Comparison of ENCODE assay signal across 1 cellular context in genomic region chr18:50281295-50281971, GRCh38.
TF ChIP-seq lines count a peak whose summit lies in the region.

Gene MBD1, minus strand, starts transcription at chr18:50281523. Its CDS starts 1,531 bp downstream, at chr18:50279992.

TF ChIP-seq in HEK293, 187 proteins besides CTCF, POLR2A, EP300 and RAD21 (continued from another document and continues in another):
- peak; percentile 94 for TF ChIP-seq ZBTB11 (tag by site-specific recombination; conservative IDR thresholded peaks at IDR 0.05; ENCODE audit: low read depth)
- no peak; the same call in 1 of the 2 replicates for TF ChIP-seq ZNF133 (tag by site-specific recombination; IDR thresholded peaks at IDR 0.05)
- no peak; the same call in 1 of the 2 replicates for TF ChIP-seq ZNF416 (tag by site-specific recombination; IDR thresholded peaks at IDR 0.05)
- TF ChIP-seq ZNF664 (tag by site-specific recombination; IDR thresholded peaks at IDR 0.05) = no peak
- peak; percentile 79; the same call in 1 of the 2 replicates for TF ChIP-seq ZNF76 (tag by site-specific recombination; IDR thresholded peaks at IDR 0.05; ENCODE audit: borderline replicate concordance, low read depth)
- no peak for TF ChIP-seq MZF1 (tag by site-specific recombination; IDR thresholded peaks at IDR 0.05; ENCODE audit: borderline replicate concordance)
- no peak for TF ChIP-seq ZNF555 (tag by site-specific recombination; conservative IDR thresholded peaks at IDR 0.05)
- TF ChIP-seq ZSCAN18 (tag by site-specific recombination; IDR thresholded peaks at IDR 0.05) = no peak
- TF ChIP-seq ZNF544 (tag by site-specific recombination; IDR thresholded peaks at IDR 0.05) = no peak
- TF ChIP-seq ZNF701 (tag by site-specific recombination; IDR thresholded peaks at IDR 0.05) = no peak
- peak; percentile 89 for TF ChIP-seq YY2 (tag by site-specific recombination; IDR thresholded peaks at IDR 0.05)
- no peak for TF ChIP-seq TRIM28 (IDR thresholded peaks at IDR 0.05; ENCODE audit: borderline replicate concordance, low read length)
- TF ChIP-seq ZFP41 (tag by site-specific recombination; IDR thresholded peaks at IDR 0.05; ENCODE audit: borderline replicate concordance) = no peak
- TF ChIP-seq ZNF211 (tag by site-specific recombination; IDR thresholded peaks at IDR 0.05; ENCODE audit: low read depth) = no peak
- TF ChIP-seq ZNF302 (tag by site-specific recombination; IDR thresholded peaks at IDR 0.05; ENCODE audit: low read depth) = 0 out of 2 replicates have a peak, but pooled peaks have one; percentile 1
- no peak for TF ChIP-seq ZNF449 (tag by site-specific recombination; IDR thresholded peaks at IDR 0.05)
- TF ChIP-seq ZBTB7A (tag by site-specific recombination; IDR thresholded peaks at IDR 0.05; ENCODE audit: low read depth) = peak; percentile 72; the same call in 1 of the 2 replicates
- TF ChIP-seq ZNF266 (tag by site-specific recombination; IDR thresholded peaks at IDR 0.05; ENCODE audit: low read depth) = no peak
- peak; percentile 26; the same call in 1 of the 2 replicates for TF ChIP-seq ZNF548 (tag by site-specific recombination; IDR thresholded peaks at IDR 0.05)
- TF ChIP-seq ZNF624 (tag by site-specific recombination; IDR thresholded peaks at IDR 0.05) = no peak
- TF ChIP-seq ZNF146 (tag by site-specific recombination; IDR thresholded peaks at IDR 0.05) = 0 out of 2 replicates have a peak, but pooled peaks have one; percentile 2
- no peak for TF ChIP-seq ZNF776 (tag by site-specific recombination; IDR thresholded peaks at IDR 0.05; ENCODE audit: borderline replicate concordance)
- peak; percentile 69; the same call in 1 of the 2 replicates for TF ChIP-seq INSM2 (tag by site-specific recombination; IDR thresholded peaks at IDR 0.05)
- peak; percentile 86 for TF ChIP-seq ZXDB (tag by site-specific recombination; IDR thresholded peaks at IDR 0.05)
- TF ChIP-seq ZNF221 (tag by site-specific recombination; IDR thresholded peaks at IDR 0.05; ENCODE audit: borderline replicate concordance) = no peak
- TF ChIP-seq GLIS1 (tag by site-specific recombination; IDR thresholded peaks at IDR 0.05) = peak; percentile 99
- no peak for TF ChIP-seq ZNF169 (tag by site-specific recombination; IDR thresholded peaks at IDR 0.05)
- no peak for TF ChIP-seq PRDM1 (tag by site-specific recombination; IDR thresholded peaks at IDR 0.05)
- TF ChIP-seq SALL2 (tag by site-specific recombination; IDR thresholded peaks at IDR 0.05; ENCODE audit: borderline replicate concordance) = no peak
- TF ChIP-seq ZNF571 (tag by site-specific recombination; IDR thresholded peaks at IDR 0.05) = no peak
- peak; percentile 80; the same call in 1 of the 2 replicates for TF ChIP-seq ZNF324 (tag by site-specific recombination; IDR thresholded peaks at IDR 0.05)
- TF ChIP-seq PBX3 (CRISPR knock-in tag; IDR thresholded peaks at IDR 0.05) = no peak
- no peak for TF ChIP-seq ELK4 (IDR thresholded peaks at IDR 0.05; ENCODE audit: borderline replicate concordance, low read depth, low read length)
- TF ChIP-seq ZNF747 (tag by site-specific recombination; IDR thresholded peaks at IDR 0.05) = no peak
- TF ChIP-seq KLF8 (tag by site-specific recombination; IDR thresholded peaks at IDR 0.05) = peak; percentile 72; the same call in 1 of the 2 replicates
- no peak for TF ChIP-seq ZNF670 (tag by site-specific recombination; IDR thresholded peaks at IDR 0.05; ENCODE audit: low read depth)
- no peak for TF ChIP-seq ZNF48 (tag by site-specific recombination; IDR thresholded peaks at IDR 0.05)
- TF ChIP-seq ZNF561 (tag by site-specific recombination; IDR thresholded peaks at IDR 0.05; ENCODE audit: borderline replicate concordance) = no peak; the same call in 1 of the 2 replicates
- peak; percentile 96 for TF ChIP-seq ZNF341 (tag by site-specific recombination; IDR thresholded peaks at IDR 0.05; ENCODE audit: low read depth)
- peak; percentile 97 for TF ChIP-seq ZNF610 (tag by site-specific recombination; IDR thresholded peaks at IDR 0.05; ENCODE audit: borderline replicate concordance)
- TF ChIP-seq MYNN (tag by site-specific recombination; IDR thresholded peaks at IDR 0.05; ENCODE audit: borderline replicate concordance) = no peak; the same call in 1 of the 2 replicates
- no peak for TF ChIP-seq TSHZ1 (tag by site-specific recombination; IDR thresholded peaks at IDR 0.05; ENCODE audit: borderline replicate concordance)
- no peak for TF ChIP-seq ZNF19 (tag by site-specific recombination; IDR thresholded peaks at IDR 0.05; ENCODE audit: low read depth)
